Comparison of ENCODE assay signal across 19 cellular contexts in genomic region chr5:113153512-113154097, GRCh38.
A peak's percentile ranks its signal among the peaks of the same experiment; 100 is the strongest.
DNase-seq lines count a peak whose midpoint lies in the region; ATAC-seq and TF ChIP-seq lines count a peak whose summit lies in the region.
"Had no signal": no experiment of that assay in that cellular context is flagged by ENCODE, and none has a peak within 500 bp of the region (broad histone marks: within the 10 kb centered on the region; RNA-seq: fewer than 3 reads in every experiment).

No MANE protein-coding gene starts in this region.

- peaks cover 9% of the 10 kb centered on the region; the same call in 1 of the 2 replicates for H3K9me1 ChIP-seq in IMR-90 (ENCODE audit: insufficient read depth, low read length)

- H2BK5ac ChIP-seq in IMR-90 (ENCODE audit: low read depth, low read length, poor library complexity, severe bottlenecking): no peak overlapping the region

- no peak overlapping the region; the same call in 1 of the 2 replicates for H4K5ac ChIP-seq in IMR-90 (ENCODE audit: low read depth, low read length)

- H3K56ac ChIP-seq in IMR-90 (ENCODE audit: extremely low read depth, insufficient read depth, low read length): no peak overlapping the region

- H3K14ac ChIP-seq in IMR-90 (replicated peaks; ENCODE audit: low read depth, low read length): no peak overlapping the region; the same call in 1 of the 2 replicates

- H3K27ac ChIP-seq in IMR-90 (ENCODE audit: insufficient read depth, low read length): no peak overlapping the region
- H3K27ac ChIP-seq in ovary: peak overlapping the region in 1 of 2 donors; percentile 93
- H3K27ac ChIP-seq: C4-2B, HL-60, SJCRH30 had no signal

- H2AK5ac ChIP-seq in IMR-90 (ENCODE audit: low read depth, low read length): 0 out of 2 replicates have a peak overlapping the region, but pooled peaks have one; percentile 21

- H3K4me3 ChIP-seq in IMR-90 (ENCODE audit: insufficient read depth, low read depth, low read length): no peak overlapping the region
- no peak overlapping the region for H3K4me3 ChIP-seq in fibroblast of mammary gland (ENCODE audit: control insufficient read depth, low read depth, low read length)
- no peak overlapping the region for H3K4me3 ChIP-seq in ovary
- no peak overlapping the region for H3K4me3 ChIP-seq in MG63
- H3K4me3 ChIP-seq: K562, SJCRH30 had no signal

- TF ChIP-seq CTCF in IMR-90 (conservative IDR thresholded peaks at IDR 0.05; ENCODE audit: low read depth, low read length): no peak
- TF ChIP-seq CTCF in fibroblast of mammary gland (conservative IDR thresholded peaks at IDR 0.05; ENCODE audit: control insufficient read depth, insufficient read depth, low read depth, low read length): no peak
- TF ChIP-seq CTCF in ovary (IDR thresholded peaks at IDR 0.05): no peak

- peak; percentile 34 for DNase-seq in AG20443 (ENCODE audit: low spot score)
- DNase-seq in IMR-90: peak; percentile 59
- DNase-seq in fibroblast of mammary gland (ENCODE audit: low read depth): peak; percentile 82
- peak in 3 of 5 donors; percentile 40 to 48 (median 42) for DNase-seq in ovary
- no peak for DNase-seq in MG63
- DNase-seq: DMS 273 treated with DMSO at 0.1 percent for 48 hours, H7, MV-4-11, NCI-H1417 treated with DMSO at 0.1 percent for 48 hours, NCI-H1930, NCI-H446 treated with DMSO at 0.1 percent for 48 hours, NCI-H774, PC-3, SJCRH30 had no signal

- no peak overlapping the region for H3K9ac ChIP-seq in IMR-90 (ENCODE audit: low read depth, low read length)

- no CpG with 5 or more reads among the region's 1 CpG for WGBS in IMR-90 (ENCODE audit: extremely low coverage in 2 of 2, insufficient read length in 1 of 2), 2 experiments
- WGBS in ovary, 3 donors: 7 to 31% (median 13%) methylated on average over 1 of the region's 1 CpG

- H2BK15ac ChIP-seq in IMR-90 (ENCODE audit: low read depth, low read length): 0 out of 3 replicates have a peak overlapping the region, but pooled peaks have one; percentile 2

- H4K91ac ChIP-seq in IMR-90 (ENCODE audit: insufficient read depth, low read depth, low read length): 0 out of 2 replicates have a peak overlapping the region, but pooled peaks have one; percentile 17

- TF ChIP-seq POLR2A in IMR-90 (IDR thresholded peaks at IDR 0.05; ENCODE audit: low read depth, low read length) (no peak), ovary (IDR thresholded peaks at IDR 0.05) (no peak)

- POLR2A ChIA-PET in IMR-90 (lab: Charles Lee; ENCODE audit: unreplicated experiment): no interaction called here

- no peak overlapping the region for H2AK9ac ChIP-seq in IMR-90 (replicated peaks; ENCODE audit: low read depth, low read length, poor library complexity)

- in situ Hi-C loops in IMR-90 (cut with MboI; ENCODE audit: low sequenced_read_pairs): no loop called here

- dilution Hi-C loops in IMR-90 (cut with HindIII; ENCODE audit: low sequenced_read_pairs, unreplicated experiment): no loop called here

- no peak overlapping the region; the same call in 1 of the 2 replicates for H3K18ac ChIP-seq in IMR-90 (ENCODE audit: low read depth, low read length)

- no TSS peak for BruUV-seq in IMR-90 (replicated peaks; lab: Mats Ljungman, UMichigan)

- no peak overlapping the region for H2BK120ac ChIP-seq in IMR-90 (ENCODE audit: low read depth, low read length)

- H3K9me3 ChIP-seq in IMR-90 (ENCODE audit: control insufficient read depth, insufficient read depth, low read length) (no peaks in the 10 kb centered on the region), ovary (no peaks in the 10 kb centered on the region), MG63 (no peaks in the 10 kb centered on the region)
- H3K9me3 ChIP-seq: SJCRH30 had no signal

- ATAC-seq in IMR-90 (ENCODE audit: low read depth) (peak; percentile 55), HG03571 (IDR thresholded peaks at IDR 0.05; ENCODE audit: unreplicated experiment) (no peak), HG03175 (IDR thresholded peaks at IDR 0.05; ENCODE audit: unreplicated experiment) (no peak)
- ATAC-seq: K562, PC-3 had no signal

- H2BK20ac ChIP-seq in IMR-90 (ENCODE audit: low read depth, low read length): no peak overlapping the region

- H3K36me3 ChIP-seq in IMR-90 (ENCODE audit: control insufficient read depth, insufficient read depth, low read length) (peaks cover 5% of the 10 kb centered on the region), ovary (no peaks in the 10 kb centered on the region), MG63 (no peaks in the 10 kb centered on the region)
- H3K36me3 ChIP-seq: SJCRH30 had no signal

- H3K23ac ChIP-seq in IMR-90 (ENCODE audit: low read depth, low read length): 0 out of 2 replicates have a peak overlapping the region, but pooled peaks have one; percentile 34

- TF ChIP-seq EP300 in ovary (IDR thresholded peaks at IDR 0.05): no peak

- TF ChIP-seq RAD21 in IMR-90 (IDR thresholded peaks at IDR 0.05; ENCODE audit: low read length): no peak

- H3K4ac ChIP-seq in IMR-90 (ENCODE audit: low read depth, low read length): 0 out of 2 replicates have a peak overlapping the region, but pooled peaks have one; percentile 21

- no peak overlapping the region for H4K8ac ChIP-seq in IMR-90 (ENCODE audit: low read depth in 2 of 2, low read length in 2 of 2)

- CTCF ChIA-PET in IMR-90 (lab: Yijun Ruan, JAX): no interaction called here

- H3K4me1 ChIP-seq in IMR-90 (ENCODE audit: control insufficient read depth, insufficient read depth, low read length): peaks cover 15% of the 10 kb centered on the region
- peaks cover 38% of the 10 kb centered on the region for H3K4me1 ChIP-seq in ovary (ENCODE audit: insufficient read depth)
- H3K4me1 ChIP-seq: SJCRH30 had no signal

- no peaks in the 10 kb centered on the region; the same call in 1 of the 2 replicates for H4K20me1 ChIP-seq in IMR-90 (ENCODE audit: insufficient read depth, low read length)

- H3K79me1 ChIP-seq in IMR-90 (ENCODE audit: low read depth in 1 of 2, low read length in 2 of 2): peaks cover 0 to 14% of the 10 kb centered on the region in 2 experiments; a peak in 2 of 4 replicates

- no peak overlapping the region for H3K4me2 ChIP-seq in IMR-90 (ENCODE audit: low read depth, low read length)

- H3K27me3 ChIP-seq in IMR-90 (ENCODE audit: control insufficient read depth, insufficient read depth, low read length) (no peaks in the 10 kb centered on the region), ovary (no peaks in the 10 kb centered on the region), MG63 (no peaks in the 10 kb centered on the region; the same call in 1 of the 2 replicates)
- H3K27me3 ChIP-seq: SJCRH30 had no signal

- H2AFZ ChIP-seq in IMR-90 (replicated peaks; ENCODE audit: low read length, poor library complexity): no peak overlapping the region

- intact Hi-C loops in IMR-90 (cut with micrococcal nuclease): no loop called here
- intact Hi-C loops in ovary (cut with DNase I): loop anchor here in 2 of 4 donors (5.0 to 10.0 kb wide), 3 partner anchors 91 to 141 kb away; no protein-coding TSS in a partner anchor

TF ChIP-seq in IMR-90, 13 proteins besides CTCF, POLR2A, EP300 and RAD21:
- TF ChIP-seq BHLHE40 (IDR thresholded peaks at IDR 0.05; ENCODE audit: low read depth, low read length): no peak
- no peak for TF ChIP-seq MXI1 (IDR thresholded peaks at IDR 0.05; ENCODE audit: borderline replicate concordance, low read depth, low read length)
- TF ChIP-seq SMC3 (IDR thresholded peaks at IDR 0.05; ENCODE audit: low read depth, low read length): no peak
- no peak for TF ChIP-seq MAFK (IDR thresholded peaks at IDR 0.05; ENCODE audit: low read depth, low read length)
- TF ChIP-seq FOS (IDR thresholded peaks at IDR 0.05; ENCODE audit: low read depth, low read length): no peak
- TF ChIP-seq NFE2L2 (IDR thresholded peaks at IDR 0.05; ENCODE audit: low read depth, low read length): no peak
